19 cellular contexts compared by ENCODE assay signal in the genomic region with DNA sequence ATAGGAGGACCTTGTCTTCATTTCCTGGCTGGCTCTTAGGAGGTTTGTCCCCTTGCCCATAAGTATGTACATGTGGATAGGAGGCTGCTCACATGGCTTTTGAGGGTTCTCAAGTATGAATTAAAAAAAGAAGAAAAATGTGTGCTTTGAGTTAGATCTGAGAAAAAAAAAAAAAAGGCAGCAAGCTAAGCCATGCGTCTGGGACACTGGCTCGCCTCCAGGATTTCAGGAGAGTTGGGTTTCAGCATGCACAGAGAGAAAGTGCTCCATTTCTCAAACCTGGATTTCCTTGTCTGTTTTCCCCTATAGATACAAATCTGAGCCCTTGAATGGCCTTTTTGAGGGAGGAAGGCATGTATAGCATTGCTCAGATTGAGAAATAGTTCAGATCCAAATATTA. TPM values are rescaled to one million over a fixed set of nuclear protein-coding genes. Genes with fewer than 3 reads are reported as not detected.
DNase-seq lines count a peak whose midpoint lies in the region; ATAC-seq and TF ChIP-seq lines count a peak whose summit lies in the region.
"Had no signal": no experiment of that assay in that cellular context is flagged by ENCODE, and none has a peak within 500 bp of the region (broad histone marks: within the 10 kb centered on the region; RNA-seq: fewer than 3 reads in every experiment).

No MANE protein-coding gene starts in this region.

- no peaks in the 10 kb centered on the region for H3K9me1 ChIP-seq in IMR-90 (ENCODE audit: insufficient read depth, low read length)

- DNase-seq in IMR-90 (peak; percentile 37), SK-N-MC (ENCODE audit: low read depth, low spot score) (no peak), iris pigment epithelial cell (ENCODE audit: low read depth) (peak; percentile 46), testis (peak; percentile 74), NCI-H1105 (lab: John Stamatoyannopoulos, UW) (no peak), NCI-H2029 treated with DMSO at 0.1 percent for 48 hours (lab: John Stamatoyannopoulos, UW) (no peak), H7 (no peak)
- DNase-seq: activated CD4-positive, alpha-beta T cell treated with anti-CD3 and anti-CD28 coated beads, Interleukin-2, amount 10 ng/mL, durations not matched to agents 7 days and 5 days; brain microvascular endothelial cell; effector memory CD8-positive, alpha-beta T cell; esophagus squamous epithelium; glutamatergic neuron; GM23248; left cardiac atrium; mesendoderm; naive thymus-derived CD4-positive, alpha-beta T cell; NCI-H1048; WERI-Rb-1 had no signal

- ATAC-seq in IMR-90 (ENCODE audit: low read depth): no peak
- ATAC-seq: effector memory CD8-positive, alpha-beta T cell; left cardiac atrium; naive thymus-derived CD4-positive, alpha-beta T cell had no signal

- no peak overlapping the region for H2BK20ac ChIP-seq in IMR-90 (ENCODE audit: low read depth, low read length)

- H3K4me3 ChIP-seq in IMR-90 (ENCODE audit: insufficient read depth, low read depth, low read length): no peak overlapping the region
- H3K4me3 ChIP-seq in SK-N-MC: no peak overlapping the region
- no peak overlapping the region for H3K4me3 ChIP-seq in testis
- no peak overlapping the region for H3K4me3 ChIP-seq in H7 (ENCODE audit: insufficient read depth, low read depth, low read length)
- H3K4me3 ChIP-seq: esophagus squamous epithelium, GM23248 had no signal

- dilution Hi-C loops in IMR-90 (cut with HindIII; ENCODE audit: low sequenced_read_pairs, unreplicated experiment): no loop called here

- H3K23ac ChIP-seq in IMR-90 (ENCODE audit: low read depth, low read length): no peak overlapping the region

- H3K4ac ChIP-seq in IMR-90 (ENCODE audit: low read depth, low read length): no peak overlapping the region

- no peak overlapping the region for H3K9ac ChIP-seq in IMR-90 (ENCODE audit: low read depth, low read length)
- no peak overlapping the region for H3K9ac ChIP-seq in SK-N-MC (ENCODE audit: insufficient read length)
- H3K9ac ChIP-seq: GM23248 had no signal

- no peak overlapping the region for H2AK9ac ChIP-seq in IMR-90 (replicated peaks; ENCODE audit: low read depth, low read length, poor library complexity)

- POLR2A ChIA-PET in IMR-90 (lab: Charles Lee; ENCODE audit: unreplicated experiment): no interaction called here

- CTCF ChIA-PET in IMR-90 (lab: Yijun Ruan, JAX): interaction anchor here (0.6 to 0.9 kb wide), 2 partner anchors 30 to 77 kb away, joined by 3 read pairs; no protein-coding TSS in a partner anchor

- intact Hi-C loops in IMR-90 (cut with micrococcal nuclease): loop anchor here (5.0 to 10.0 kb wide), 2 partner anchors 76 to 128 kb away; no protein-coding TSS in a partner anchor
- intact Hi-C loops in testis (cut with DNase I; ENCODE audit: low total_unique reads): loop anchor here (10.0 kb wide), 1 partner anchor 158 kb away; no protein-coding TSS in a partner anchor

- no TSS peak for BruUV-seq in IMR-90 (replicated peaks; lab: Mats Ljungman, UMichigan)

- no peak overlapping the region for H4K8ac ChIP-seq in IMR-90 (ENCODE audit: low read depth in 2 of 2, low read length in 2 of 2)

- in situ Hi-C loops in IMR-90 (cut with MboI; ENCODE audit: low sequenced_read_pairs): no loop called here

- H2AK5ac ChIP-seq in IMR-90 (ENCODE audit: low read depth, low read length): no peak overlapping the region

- no peak overlapping the region for H3K56ac ChIP-seq in IMR-90 (ENCODE audit: extremely low read depth, insufficient read depth, low read length)

- H2BK5ac ChIP-seq in IMR-90 (ENCODE audit: low read depth, low read length, poor library complexity, severe bottlenecking): no peak overlapping the region

- no peak overlapping the region for H2BK15ac ChIP-seq in IMR-90 (ENCODE audit: low read depth, low read length)

- no peak overlapping the region for H4K5ac ChIP-seq in IMR-90 (ENCODE audit: low read depth, low read length)

- H3K14ac ChIP-seq in IMR-90 (replicated peaks; ENCODE audit: low read depth, low read length): no peak overlapping the region

- no peak overlapping the region for H2AFZ ChIP-seq in IMR-90 (replicated peaks; ENCODE audit: low read length, poor library complexity)
- H2AFZ ChIP-seq: GM23248 had no signal

- H4K91ac ChIP-seq in IMR-90 (ENCODE audit: insufficient read depth, low read depth, low read length): no peak overlapping the region

- no peaks in the 10 kb centered on the region for H3K36me3 ChIP-seq in IMR-90 (ENCODE audit: control insufficient read depth, insufficient read depth, low read length)
- H3K36me3 ChIP-seq in SK-N-MC (ENCODE audit: insufficient read depth, low read length): no peaks in the 10 kb centered on the region
- H3K36me3 ChIP-seq in testis (ENCODE audit: low read depth, missing control alignments): no peaks in the 10 kb centered on the region
- H3K36me3 ChIP-seq in H7 (replicated peaks; ENCODE audit: control insufficient read depth, insufficient read depth, low read length): no peaks in the 10 kb centered on the region
- H3K36me3 ChIP-seq: brain microvascular endothelial cell, esophagus squamous epithelium, WERI-Rb-1 had no signal

- peaks cover 8% of the 10 kb centered on the region for H4K20me1 ChIP-seq in IMR-90 (ENCODE audit: insufficient read depth, low read length)

- no peak for TF ChIP-seq CTCF in IMR-90 (conservative IDR thresholded peaks at IDR 0.05; ENCODE audit: low read depth, low read length)
- TF ChIP-seq CTCF in testis (IDR thresholded peaks at IDR 0.05): no peak

- no peak for TF ChIP-seq RAD21 in IMR-90 (IDR thresholded peaks at IDR 0.05; ENCODE audit: low read length)

- no peak overlapping the region for H3K18ac ChIP-seq in IMR-90 (ENCODE audit: low read depth, low read length)

- TF ChIP-seq POLR2A in IMR-90 (IDR thresholded peaks at IDR 0.05; ENCODE audit: low read depth, low read length) (no peak), testis (IDR thresholded peaks at IDR 0.05) (no peak)

- no peak overlapping the region for H3K4me2 ChIP-seq in IMR-90 (ENCODE audit: low read depth, low read length)

- peaks cover 4% of the 10 kb centered on the region; the same call in 1 of the 2 replicates for H3K4me1 ChIP-seq in IMR-90 (ENCODE audit: control insufficient read depth, insufficient read depth, low read length)
- peaks cover 4% of the 10 kb centered on the region for H3K4me1 ChIP-seq in testis

- peaks cover 0 to 4% of the 10 kb centered on the region in 2 experiments; a peak in 1 of 4 replicates for H3K79me1 ChIP-seq in IMR-90 (ENCODE audit: low read depth in 1 of 2, low read length in 2 of 2)

- H2BK120ac ChIP-seq in IMR-90 (ENCODE audit: low read depth, low read length): no peak overlapping the region

- H3K9me3 ChIP-seq in IMR-90 (ENCODE audit: control insufficient read depth, insufficient read depth, low read length) (no peaks in the 10 kb centered on the region), SK-N-MC (ENCODE audit: low read depth, low read length) (no peaks in the 10 kb centered on the region), testis (no peaks in the 10 kb centered on the region)

- WGBS in IMR-90 (ENCODE audit: extremely low coverage in 2 of 2, insufficient read length in 1 of 2), 2 experiments: no CpG with 5 or more reads among the region's 2 CpGs
- 48 to 52% methylated on average over 2 of the region's 2 CpGs for WGBS in testis, 2 donors

- H3K27ac ChIP-seq in IMR-90 (ENCODE audit: insufficient read depth, low read length): no peak overlapping the region
- H3K27ac ChIP-seq in SK-N-MC: peak overlapping the region; percentile 88
- no peak overlapping the region for H3K27ac ChIP-seq in testis
- H3K27ac ChIP-seq: brain microvascular endothelial cell, esophagus squamous epithelium, GM23248, RWPE1, WERI-Rb-1 had no signal

- H3K27me3 ChIP-seq in IMR-90 (ENCODE audit: control insufficient read depth, insufficient read depth, low read length): no peaks in the 10 kb centered on the region; the same call in 1 of the 2 replicates
- no peaks in the 10 kb centered on the region for H3K27me3 ChIP-seq in testis
- no peaks in the 10 kb centered on the region for H3K27me3 ChIP-seq in H7 (ENCODE audit: control insufficient read depth, insufficient read depth, low read length)
- H3K27me3 ChIP-seq: brain microvascular endothelial cell had no signal

TF ChIP-seq in IMR-90, 13 proteins besides CTCF, POLR2A, EP300 and RAD21 (continues in another document):
- no peak for TF ChIP-seq BHLHE40 (IDR thresholded peaks at IDR 0.05; ENCODE audit: low read depth, low read length)
- TF ChIP-seq RFX5 (IDR thresholded peaks at IDR 0.05; ENCODE audit: low read depth, low read length): no peak
- no peak for TF ChIP-seq CHD1 (IDR thresholded peaks at IDR 0.05; ENCODE audit: low read depth, low read length)
- TF ChIP-seq RCOR1 (IDR thresholded peaks at IDR 0.05; ENCODE audit: insufficient replicate concordance, low read length): no peak
- TF ChIP-seq FOS (IDR thresholded peaks at IDR 0.05; ENCODE audit: low read depth, low read length): no peak
- TF ChIP-seq, protein P1, sequence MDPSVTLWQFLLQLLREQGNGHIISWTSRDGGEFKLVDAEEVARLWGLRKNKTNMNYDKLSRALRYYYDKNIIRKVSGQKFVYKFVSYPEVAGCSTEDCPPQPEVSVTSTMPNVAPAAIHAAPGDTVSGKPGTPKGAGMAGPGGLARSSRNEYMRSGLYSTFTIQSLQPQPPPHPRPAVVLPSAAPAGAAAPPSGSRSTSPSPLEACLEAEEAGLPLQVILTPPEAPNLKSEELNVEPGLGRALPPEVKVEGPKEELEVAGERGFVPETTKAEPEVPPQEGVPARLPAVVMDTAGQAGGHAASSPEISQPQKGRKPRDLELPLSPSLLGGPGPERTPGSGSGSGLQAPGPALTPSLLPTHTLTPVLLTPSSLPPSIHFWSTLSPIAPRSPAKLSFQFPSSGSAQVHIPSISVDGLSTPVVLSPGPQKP (IDR thresholded peaks at IDR 0.05; ENCODE audit: borderline replicate concordance, low read depth, low read length): no peak
- no peak for TF ChIP-seq MAZ (IDR thresholded peaks at IDR 0.05; ENCODE audit: borderline replicate concordance, low read depth, low read length)
- TF ChIP-seq NFE2L2 (IDR thresholded peaks at IDR 0.05; ENCODE audit: low read depth, low read length): no peak
- no peak for TF ChIP-seq MXI1 (IDR thresholded peaks at IDR 0.05; ENCODE audit: borderline replicate concordance, low read depth, low read length)
- no peak for TF ChIP-seq SMC3 (IDR thresholded peaks at IDR 0.05; ENCODE audit: low read depth, low read length)
- TF ChIP-seq MAFK (IDR thresholded peaks at IDR 0.05; ENCODE audit: low read depth, low read length): no peak

RNA-seq across cellular contexts. Expression of gene MEG3, which starts 3.0 kb away (rescaled TPM):
- total RNA-seq in IMR-90 (2012; rRNA removed) (31.5 and 32.5 TPM in 2 replicates), testis (100 to 1,000 TPM; 228 to 324 TPM)
- polyA plus RNA-seq in IMR-90 (2012; rRNA removed) (518 and 556 TPM in 2 replicates), testis (ENCODE audit: insufficient read depth, low read depth, low replicate concordance) (107 TPM)
- 53.8 and 53.9 TPM in 2 replicates for polyA plus RNA-seq in IMR-90 (2012; cell fraction: cytosol; rRNA removed)
- 8,555 and 8,817 TPM in 2 replicates for polyA plus RNA-seq in IMR-90 (2012; cell fraction: nucleus; rRNA removed; ENCODE audit: low replicate concordance)
- 0.04 and 0.31 TPM in 2 replicates for total RNA-seq in H7 (2014; rRNA removed; shearing (Covaris generic))
- total RNA-seq: activated CD4-positive, alpha-beta T cell treated with anti-CD3 and anti-CD28 coated beads, Interleukin-2, amount 10 ng/mL, durations not matched to agents 7 days and 5 days had no signal
- polyA plus RNA-seq: naive thymus-derived CD4-positive, alpha-beta T cell had no signal

Comparison
In these comparisons a context has a peak if more than half of its experiments do, and no peak if none do; other contexts are left out.
1. DNase-seq: peak in IMR-90 (single experiment), iris pigment epithelial cell (single experiment) and testis (single experiment); none in SK-N-MC (single experiment), NCI-H1105 (single experiment), NCI-H2029 treated with DMSO at 0.1 percent for 48 hours (single experiment) and H7 (single experiment).
2. RNA of gene MEG3, which starts 3.0 kb away (total RNA-seq): 228 to 324 TPM in testis and 31.5 to 32.5 TPM in IMR-90; 0.04 to 0.31 TPM in H7; every median in the first group is over 10 times any median in the second.